30 cellular contexts compared by ENCODE assay signal in genomic region chr15:42007386-42007785, GRCh38. TPM values are rescaled to one million over a fixed set of nuclear protein-coding genes. Genes with fewer than 3 reads are reported as not detected.
"Had no signal": no experiment of that assay in that cellular context is flagged by ENCODE, and none has a peak within 500 bp of the region (broad histone marks: within the 10 kb centered on the region; RNA-seq: fewer than 3 reads in every experiment).

No MANE protein-coding gene starts in this region.

- H3K4me3 Mint-ChIP-seq: activated CD4-positive, alpha-beta memory T cell treated with anti-CD3 and anti-CD28 coated beads, Interleukin-2, amount 10 ng/mL, durations not matched to agents 7 days and 5 days; activated CD4-positive, alpha-beta T cell treated with anti-CD3 and anti-CD28 coated beads for 36 hours; activated CD4-positive, alpha-beta T cell treated with anti-CD3 and anti-CD28 coated beads, Interleukin-2, amount 10 ng/mL, durations not matched to agents 24 days and 14 days; activated naive CD4-positive, alpha-beta T cell treated with anti-CD3 and anti-CD28 coated beads for 36 hours; activated naive CD8-positive, alpha-beta T cell; central memory CD8-positive, alpha-beta T cell; dendritic cell treated with granulocyte-macrophage colony-stimulating factor and Interleukin-4, amounts not matched to agents 40 ng/mL and 50 ng/mL, for 4 days; endodermal cell had no signal

- DNase-seq: activated CD4-positive, alpha-beta memory T cell treated with anti-CD3 and anti-CD28 coated beads, Interleukin-2, amount 10 ng/mL, durations not matched to agents 7 days and 5 days; activated CD4-positive, alpha-beta T cell treated with anti-CD3 and anti-CD28 coated beads for 36 hours; activated CD4-positive, alpha-beta T cell treated with anti-CD3 and anti-CD28 coated beads, Interleukin-2, amount 10 ng/mL, durations not matched to agents 24 days and 14 days; activated CD4-positive, alpha-beta T cell treated with anti-CD3 and anti-CD28 coated beads, Interleukin-2, amount 50 U/mL, for 4 hours; activated CD4-positive, CD25-positive, alpha-beta regulatory T cell; activated CD4-positive, CD25-positive, alpha-beta regulatory T cell treated with anti-CD3 and anti-CD28 coated beads, Interleukin-2, amount 50 U/mL, for 72 hours; activated CD8-positive, alpha-beta memory T cell treated with anti-CD3 and anti-CD28 coated beads, Interleukin-2, amount 50 U/mL, for 48 hours; activated effector memory CD4-positive, alpha-beta T cell treated with anti-CD3 and anti-CD28 coated beads, Interleukin-2, amount 50 U/mL, for 16 hours; activated naive CD4-positive, alpha-beta T cell treated with anti-CD3 and anti-CD28 coated beads for 36 hours; activated T-cell treated with anti-CD3 and anti-CD28 coated beads, Interleukin-2, amount 50 U/mL, for 48 hours; amniotic stem cell; anterior cingulate cortex; brain microvascular endothelial cell; dorsolateral prefrontal cortex; effector memory CD4-positive, alpha-beta T cell; endodermal cell; erythroblast; foreskin keratinocyte; gastrocnemius medialis; glutamatergic neuron; heart left ventricle; T-helper 2 cell had no signal

- H3K4me3 ChIP-seq: coronary artery, dorsolateral prefrontal cortex, esophagus muscularis mucosa, gastrocnemius medialis, heart left ventricle had no signal

- H3K4me1 ChIP-seq: esophagus muscularis mucosa, heart left ventricle had no signal

- H3K36me3 Mint-ChIP-seq: activated naive CD8-positive, alpha-beta T cell had no signal

- H3K9me3 ChIP-seq: esophagus muscularis mucosa, gastrocnemius medialis had no signal

- H3K27ac ChIP-seq: brain microvascular endothelial cell, coronary artery, dorsolateral prefrontal cortex, esophagus muscularis mucosa, foreskin keratinocyte, gastrocnemius medialis, heart left ventricle had no signal

- H3K27me3 Mint-ChIP-seq: activated CD4-positive, alpha-beta memory T cell treated with anti-CD3 and anti-CD28 coated beads, Interleukin-2, amount 10 ng/mL, durations not matched to agents 7 days and 5 days; activated CD4-positive, alpha-beta T cell treated with anti-CD3 and anti-CD28 coated beads for 36 hours; activated naive CD8-positive, alpha-beta T cell; central memory CD8-positive, alpha-beta T cell had no signal

- H3K9me3 Mint-ChIP-seq: activated CD4-positive, alpha-beta memory T cell treated with anti-CD3 and anti-CD28 coated beads, Interleukin-2, amount 10 ng/mL, durations not matched to agents 7 days and 5 days; activated CD4-positive, alpha-beta T cell treated with anti-CD3 and anti-CD28 coated beads, Interleukin-2, amount 10 ng/mL, durations not matched to agents 24 days and 14 days; activated naive CD4-positive, alpha-beta T cell treated with anti-CD3 and anti-CD28 coated beads for 36 hours; central memory CD8-positive, alpha-beta T cell; dendritic cell treated with granulocyte-macrophage colony-stimulating factor and Interleukin-4, amounts not matched to agents 40 ng/mL and 50 ng/mL, for 4 days; endodermal cell had no signal

- H3K27ac Mint-ChIP-seq: activated CD4-positive, alpha-beta memory T cell treated with anti-CD3 and anti-CD28 coated beads, Interleukin-2, amount 10 ng/mL, durations not matched to agents 7 days and 5 days; activated CD4-positive, alpha-beta T cell treated with anti-CD3 and anti-CD28 coated beads for 36 hours; activated CD4-positive, alpha-beta T cell treated with anti-CD3 and anti-CD28 coated beads, Interleukin-2, amount 10 ng/mL, durations not matched to agents 24 days and 14 days; activated naive CD4-positive, alpha-beta T cell treated with anti-CD3 and anti-CD28 coated beads for 36 hours; dendritic cell treated with granulocyte-macrophage colony-stimulating factor and Interleukin-4, amounts not matched to agents 40 ng/mL and 50 ng/mL, for 4 days; endodermal cell had no signal

- H3K36me3 ChIP-seq: brain microvascular endothelial cell, esophagus muscularis mucosa, gastrocnemius medialis, heart left ventricle had no signal

- H3K27me3 ChIP-seq: dorsolateral prefrontal cortex, esophagus muscularis mucosa, gastrocnemius medialis, heart left ventricle had no signal

RNA-seq across cellular contexts. Expression of gene PLA2G4E, which starts 13.5 kb away (rescaled TPM):
- total RNA-seq: activated CD4-positive, alpha-beta memory T cell treated with anti-CD3 and anti-CD28 coated beads, Interleukin-2, amount 10 ng/mL, durations not matched to agents 7 days and 5 days; activated CD4-positive, alpha-beta T cell treated with anti-CD3 and anti-CD28 coated beads for 36 hours; activated CD4-positive, alpha-beta T cell treated with anti-CD3 and anti-CD28 coated beads, Interleukin-2, amount 10 ng/mL, durations not matched to agents 24 days and 14 days; activated naive CD4-positive, alpha-beta T cell treated with anti-CD3 and anti-CD28 coated beads for 36 hours; astrocyte; cerebellum; endodermal cell; esophagus muscularis mucosa; gastrocnemius medialis; T-helper 1 cell treated with Interleukin-12 subunit alpha and Interleukin-12 subunit beta and Interleukin-4 antibody, amounts not matched to agents 30 ng/mL and 1 ng/mL, for 36 hours had no signal
